Comparison of ENCODE assay signal across 23 cellular contexts in the genomic region with DNA sequence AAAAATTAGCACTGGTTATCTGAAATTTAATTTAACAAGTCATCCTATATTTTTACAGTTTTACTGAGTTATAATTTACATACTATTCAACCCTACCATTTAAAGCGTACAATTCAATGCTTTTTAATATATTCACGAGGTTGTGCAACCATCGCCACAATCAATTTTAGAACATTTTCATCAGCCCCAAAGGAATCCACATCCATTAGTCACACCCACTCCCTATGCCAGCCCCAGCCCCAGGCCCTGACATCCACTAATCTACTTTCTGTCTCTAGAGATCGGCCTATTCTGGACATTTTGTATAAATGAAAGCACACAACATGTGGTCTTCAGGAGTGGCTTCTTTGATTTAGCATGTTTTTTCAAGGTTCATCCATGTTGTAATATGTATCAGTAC.
A peak's percentile ranks its signal among the peaks of the same experiment; 100 is the strongest.
DNase-seq lines count a peak whose midpoint lies in the region; ATAC-seq, FAIRE-seq and TF ChIP-seq lines count a peak whose summit lies in the region.
"Had no signal": no experiment of that assay in that cellular context is flagged by ENCODE, and none has a peak within 500 bp of the region (broad histone marks: within the 10 kb centered on the region; RNA-seq: fewer than 3 reads in every experiment).

No MANE protein-coding gene starts in this region.

- DNase-seq in HFFc6 (peak; percentile 64), T1000 (lab: John Stamatoyannopoulos, UW) (peak; percentile 48), fibroblast of gingiva (ENCODE audit: low read depth) (peak; percentile 50), sigmoid colon (peak; percentile 7), midbrain (lab: John Stamatoyannopoulos, UW) (no peak), urothelium cell line (ENCODE audit: low spot score) (no peak)
- DNase-seq: activated CD4-positive, alpha-beta T cell treated with anti-CD3 and anti-CD28 coated beads, Interleukin-2, amount 50 U/mL, for 4 hours; activated naive CD8-positive, alpha-beta T cell treated with anti-CD3 and anti-CD28 coated beads, Interleukin-2, amount 10 ng/mL, durations not matched to agents 7 days and 5 days; activated T-cell treated with anti-CD3 and anti-CD28 coated beads, Interleukin-2, amount 50 U/mL, for 48 hours; erythroblast; hippocampal formation; MV-4-11; NCI-H524 treated with DMSO at 0.1 percent for 48 hours; right lobe of liver; stimulated activated CD4-positive, alpha-beta T cell treated with anti-CD3 and anti-CD28 coated beads, Interleukin-4, amount 100 ng/mL, for 24 hours; stimulated activated CD8-positive, alpha-beta memory T cell treated with anti-CD3 and anti-CD28 coated beads, Interleukin-4, amount 100 ng/mL, for 48 hours had no signal

- no peak overlapping the region for H3K27ac ChIP-seq in sigmoid colon
- H3K27ac ChIP-seq: BLaER1, right lobe of liver, thyroid gland had no signal

- intact Hi-C loops in sigmoid colon (cut with DNase I), result no loop called here

- FAIRE-seq in urothelium cell line (lab: Jason Lieb, UNC), result no peak
- FAIRE-seq: colon, GM19239, TTC549 had no signal

- H3K4me1 Mint-ChIP-seq in HFFc6 (ENCODE audit: low read depth), result peaks cover 49% of the 10 kb centered on the region
- H3K4me1 Mint-ChIP-seq: activated naive CD8-positive, alpha-beta T cell treated with anti-CD3 and anti-CD28 coated beads, Interleukin-2, amount 10 ng/mL, durations not matched to agents 7 days and 5 days had no signal

- H3K4me1 ChIP-seq in sigmoid colon, result peaks cover 0 to 11% (median 1%) of the 10 kb centered on the region in 4 donors
- H3K4me1 ChIP-seq: BLaER1, thyroid gland had no signal

- TF ChIP-seq CTCF in HFFc6 (IDR thresholded peaks at IDR 0.05) (no peak), sigmoid colon (IDR thresholded peaks at IDR 0.05) (no peak)

- no peaks in the 10 kb centered on the region for H3K9me3 Mint-ChIP-seq in HFFc6
- H3K9me3 Mint-ChIP-seq: activated naive CD8-positive, alpha-beta T cell treated with anti-CD3 and anti-CD28 coated beads, Interleukin-2, amount 10 ng/mL, durations not matched to agents 7 days and 5 days had no signal

- H3K9me3 ChIP-seq in sigmoid colon, result no peaks in the 10 kb centered on the region
- H3K9me3 ChIP-seq: right lobe of liver, thyroid gland had no signal

- H3K4me3 Mint-ChIP-seq in HFFc6, result no peak overlapping the region
- H3K4me3 Mint-ChIP-seq: activated naive CD8-positive, alpha-beta T cell treated with anti-CD3 and anti-CD28 coated beads, Interleukin-2, amount 10 ng/mL, durations not matched to agents 7 days and 5 days had no signal

- TF ChIP-seq EP300 in sigmoid colon (IDR thresholded peaks at IDR 0.05), result no peak

- no peaks in the 10 kb centered on the region for H3K36me3 ChIP-seq in sigmoid colon
- H3K36me3 ChIP-seq: BLaER1, right lobe of liver, thyroid gland had no signal

- no peaks in the 10 kb centered on the region for H3K27me3 ChIP-seq in sigmoid colon
- H3K27me3 ChIP-seq: BLaER1, right lobe of liver, thyroid gland had no signal

- peak overlapping the region; percentile 77 for H3K27ac Mint-ChIP-seq in HFFc6
- H3K27ac Mint-ChIP-seq: activated naive CD8-positive, alpha-beta T cell treated with anti-CD3 and anti-CD28 coated beads, Interleukin-2, amount 10 ng/mL, durations not matched to agents 7 days and 5 days had no signal

- no peak overlapping the region for H3K4me3 ChIP-seq in sigmoid colon
- H3K4me3 ChIP-seq: BLaER1, right lobe of liver, thyroid gland had no signal

- 0 out of 2 replicates have a peak, but pooled peaks cover 4% of the 10 kb centered on the region for H3K36me3 Mint-ChIP-seq in HFFc6 (ENCODE audit: low read depth)
- H3K36me3 Mint-ChIP-seq: activated naive CD8-positive, alpha-beta T cell treated with anti-CD3 and anti-CD28 coated beads, Interleukin-2, amount 10 ng/mL, durations not matched to agents 7 days and 5 days had no signal

- TF ChIP-seq POLR2A in sigmoid colon (IDR thresholded peaks at IDR 0.05), result no peak

- ATAC-seq in GM19395 (IDR thresholded peaks at IDR 0.05; ENCODE audit: unreplicated experiment), result no peak
- ATAC-seq in GM21367 (IDR thresholded peaks at IDR 0.05; ENCODE audit: unreplicated experiment), result no peak
- ATAC-seq: right lobe of liver had no signal

- WGBS in sigmoid colon, 2 donors, result 94 to 95% methylated on average over 4 of the region's 4 CpGs

- no peaks in the 10 kb centered on the region; the same call in 1 of the 2 replicates for H3K27me3 Mint-ChIP-seq in HFFc6 (ENCODE audit: insufficient read depth)
- H3K27me3 Mint-ChIP-seq: activated naive CD8-positive, alpha-beta T cell treated with anti-CD3 and anti-CD28 coated beads, Interleukin-2, amount 10 ng/mL, durations not matched to agents 7 days and 5 days had no signal

Comparison
In these comparisons a context has a peak if more than half of its experiments do, and no peak if none do; other contexts are left out.
1. DNase-seq: peak in HFFc6 (single experiment), T1000 (single experiment), fibroblast of gingiva (single experiment) and sigmoid colon (single experiment); none in midbrain (single experiment) and urothelium cell line (single experiment).